Comparison of ENCODE assay signal across 11 cellular contexts in the genomic region with DNA sequence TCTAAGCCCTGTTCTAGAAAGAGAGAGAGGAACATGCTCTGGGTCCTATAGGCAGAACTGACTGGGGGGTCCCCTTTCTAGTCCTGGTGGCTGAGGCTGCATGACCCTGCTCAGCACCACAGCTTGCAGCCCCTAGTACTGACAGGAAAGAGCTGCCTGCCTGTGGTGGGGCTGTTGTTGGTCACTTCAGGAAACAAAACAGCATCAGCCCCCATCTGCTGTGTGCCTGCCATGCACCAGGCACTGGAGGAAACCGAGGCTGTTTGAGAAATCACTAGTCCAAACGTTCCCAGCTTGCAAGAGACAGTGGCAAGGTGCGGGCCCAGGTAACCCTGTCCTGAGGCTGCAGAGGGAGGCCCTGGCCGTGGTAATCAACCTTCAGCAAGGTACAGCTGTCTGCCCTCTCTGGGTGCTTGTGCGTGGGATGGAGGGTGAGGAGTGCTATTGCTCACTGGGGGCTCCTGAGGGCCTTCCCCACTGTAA.
DNase-seq lines count a peak whose midpoint lies in the region; ATAC-seq and FAIRE-seq lines count a peak whose summit lies in the region.
"Had no signal": no experiment of that assay in that cellular context is flagged by ENCODE, and none has a peak within 500 bp of the region (broad histone marks: within the 10 kb centered on the region; RNA-seq: fewer than 3 reads in every experiment).

No MANE protein-coding gene starts in this region.

- no peak overlapping the region for H3K4me3 Mint-ChIP-seq in activated T-helper 17 cell treated with anti-CD3 and anti-CD28 coated beads, Interleukin-2, amount 50 U/mL, for 72 hours
- H3K4me3 Mint-ChIP-seq: activated naive CD4-positive, alpha-beta T cell treated with anti-CD3 and anti-CD28 coated beads for 36 hours had no signal

- peak; percentile 50 for ATAC-seq in GM18498 (IDR thresholded peaks at IDR 0.05; ENCODE audit: unreplicated experiment)
- peak; percentile 55 for ATAC-seq in GM19438 (IDR thresholded peaks at IDR 0.05; ENCODE audit: low read depth, unreplicated experiment)
- ATAC-seq in HG03103 (IDR thresholded peaks at IDR 0.05; ENCODE audit: low read depth, unreplicated experiment), result peak; percentile 44
- no peak for ATAC-seq in activated T-helper 17 cell treated with anti-CD3 and anti-CD28 coated beads, Interleukin-2, amount 50 U/mL, for 72 hours (replicated peaks)

- H3K27ac Mint-ChIP-seq in activated T-helper 17 cell treated with anti-CD3 and anti-CD28 coated beads, Interleukin-2, amount 50 U/mL, for 72 hours, result peak overlapping the region; percentile 54

- no peak for DNase-seq in ureter (ENCODE audit: low spot score)
- no peak for DNase-seq in activated CD4-positive, alpha-beta T cell treated with anti-CD3 and anti-CD28 coated beads for 4 hours
- no peak for DNase-seq in DMS 273 treated with DMSO at 0.1 percent for 48 hours (lab: John Stamatoyannopoulos, UW)
- no peak for DNase-seq in HTR-8/SVneo (ENCODE audit: insufficient read length, low spot score)
- DNase-seq: activated naive CD4-positive, alpha-beta T cell treated with anti-CD3 and anti-CD28 coated beads for 36 hours; COR-L47; head of caudate nucleus had no signal

- H3K9me3 Mint-ChIP-seq in activated T-helper 17 cell treated with anti-CD3 and anti-CD28 coated beads, Interleukin-2, amount 50 U/mL, for 72 hours, result no peaks in the 10 kb centered on the region
- H3K9me3 Mint-ChIP-seq: activated naive CD4-positive, alpha-beta T cell treated with anti-CD3 and anti-CD28 coated beads for 36 hours had no signal

- peaks cover 28% of the 10 kb centered on the region for H3K4me1 Mint-ChIP-seq in activated T-helper 17 cell treated with anti-CD3 and anti-CD28 coated beads, Interleukin-2, amount 50 U/mL, for 72 hours

- H3K36me3 Mint-ChIP-seq in activated T-helper 17 cell treated with anti-CD3 and anti-CD28 coated beads, Interleukin-2, amount 50 U/mL, for 72 hours (ENCODE audit: low read depth), result peaks cover 24% of the 10 kb centered on the region

- H3K27me3 Mint-ChIP-seq in activated T-helper 17 cell treated with anti-CD3 and anti-CD28 coated beads, Interleukin-2, amount 50 U/mL, for 72 hours, result no peaks in the 10 kb centered on the region

- FAIRE-seq in HTR-8/SVneo (lab: Jason Lieb, UNC), result no peak
